ENCODE assay signal across 9 cellular contexts in genomic region chr19:6362351-6362801, GRCh38. TPM values are rescaled to one million over a fixed set of nuclear protein-coding genes. Genes with fewer than 3 reads are reported as not detected.
A peak's percentile ranks its signal among the peaks of the same experiment; 100 is the strongest.
DNase-seq lines count a peak whose midpoint lies in the region; ATAC-seq, FAIRE-seq and TF ChIP-seq lines count a peak whose summit lies in the region.
"Had no signal": no experiment of that assay in that cellular context is flagged by ENCODE, and none has a peak within 500 bp of the region (broad histone marks: within the 10 kb centered on the region; RNA-seq: fewer than 3 reads in every experiment).

No MANE protein-coding gene starts in this region.

- peaks cover 9% of the 10 kb centered on the region for H3K4me1 Mint-ChIP-seq in endothelial cell (ENCODE audit: unreplicated experiment)

- intact Hi-C loops in pancreas (cut with DNase I) = no loop called here

- peak overlapping the region; percentile 57 for H3K27ac Mint-ChIP-seq in endothelial cell (ENCODE audit: unreplicated experiment)

- peaks cover 9% of the 10 kb centered on the region for H3K27me3 Mint-ChIP-seq in endothelial cell (ENCODE audit: unreplicated experiment)

- no peak for FAIRE-seq in pancreas (lab: Jason Lieb, UNC)

- H3K36me3 Mint-ChIP-seq in endothelial cell (ENCODE audit: low read depth, unreplicated experiment) = peaks cover 9% of the 10 kb centered on the region

- peak overlapping the region; percentile 93 for H3K4me3 Mint-ChIP-seq in endothelial cell (ENCODE audit: unreplicated experiment)

- 20 to 28% methylated on average over 11 of the region's 11 CpGs for whole genome bisulfite sequencing in pancreas, 2 donors

- H3K27me3 ChIP-seq in pancreas = no peaks in the 10 kb centered on the region

- H3K27ac ChIP-seq in pancreas = no peak overlapping the region

- peaks cover 5% of the 10 kb centered on the region for H3K9me3 Mint-ChIP-seq in endothelial cell (ENCODE audit: unreplicated experiment)

- TF ChIP-seq CTCF in GM12865 (IDR thresholded peaks at IDR 0.05; ENCODE audit: insufficient read depth, low read depth, low read length, missing control alignments) (no peak), endothelial cell (IDR thresholded peaks at IDR 0.05; ENCODE audit: unreplicated experiment) (no peak), pancreas (IDR thresholded peaks at IDR 0.05) (no peak)

- DNase-seq in GM12865 (ENCODE audit: low read depth) = no peak
- DNase-seq in T-helper 9 cell = peak; percentile 36
- DNase-seq in endothelial cell (ENCODE audit: low spot score) = no peak
- DNase-seq in pancreas = no peak
- DNase-seq in erythroblast (lab: John Stamatoyannopoulos, UW) = no peak
- no peak for DNase-seq in NCI-H146 (lab: John Stamatoyannopoulos, UW)
- no peak for DNase-seq in GF-D8 (lab: John Stamatoyannopoulos, UW)

- peaks cover 2 to 26% (median 10%) of the 10 kb centered on the region in 3 donors for H3K36me3 ChIP-seq in pancreas

- H3K4me3 ChIP-seq in GM12865 (ENCODE audit: low read depth, low read length) (peak overlapping the region; percentile 92), pancreas (peak overlapping the region; percentile 76 to 94 (median 90))

- H3K4me1 ChIP-seq in pancreas = peaks cover 0 to 6% (median 6%) of the 10 kb centered on the region in 3 donors

- ATAC-seq in pancreas = no peak
- ATAC-seq in HG03108 (IDR thresholded peaks at IDR 0.05; ENCODE audit: unreplicated experiment) = no peak

- TF ChIP-seq POLR2A in erythroblast (IDR thresholded peaks at IDR 0.05; ENCODE audit: low read length) = no peak

- H3K9me3 ChIP-seq in pancreas = no peaks in the 10 kb centered on the region

RNA-seq across cellular contexts. Expression of gene CLPP, which starts 1.0 kb away (rescaled TPM):
- total RNA-seq in endothelial cell (ENCODE audit: unreplicated experiment) (105 TPM), pancreas (10 to 100 TPM; 29.1 to 39.5 (median 31.5) TPM)
- polyA plus RNA-seq in pancreas = 10 to 100 TPM; 34.8 to 39.8 TPM

RNA-seq across cellular contexts. Expression of gene ALKBH7, which starts 10.2 kb away (rescaled TPM):
- total RNA-seq in endothelial cell (ENCODE audit: unreplicated experiment) (66.8 TPM), pancreas (10 to 100 TPM; 35.2 to 69.4 (median 53.4) TPM)
- 10 to 100 TPM; 29.3 to 61.4 TPM for polyA plus RNA-seq in pancreas

RNA-seq across cellular contexts. Expression of gene PSPN, which starts 13.4 kb away (rescaled TPM):
- total RNA-seq in endothelial cell (ENCODE audit: unreplicated experiment) (4.6 TPM), pancreas (1 to 10 TPM in 2 of 6 donors, under 1 TPM in 4; 0.64 to 1.4 (median 0.81) TPM)
- 1 to 10 TPM; 1.0 to 1.1 TPM for polyA plus RNA-seq in pancreas

RNA-seq across cellular contexts. Expression of gene ACER1, which starts 29.0 kb away (rescaled TPM):
- total RNA-seq in endothelial cell (ENCODE audit: unreplicated experiment) = not detected
- not detected for total RNA-seq in pancreas
- polyA plus RNA-seq in pancreas = not detected
- total RNA-seq: SK-MEL-5 had no signal

RNA-seq across cellular contexts. Expression of gene GTF2F1, which starts 30.6 kb away (rescaled TPM):
- total RNA-seq in endothelial cell (ENCODE audit: unreplicated experiment) (95.5 TPM), pancreas (10 to 100 TPM; 28.3 to 39.5 (median 32.8) TPM)
- polyA plus RNA-seq in pancreas = 10 to 100 TPM; 40.9 to 49.3 TPM
